In the genomic region with DNA sequence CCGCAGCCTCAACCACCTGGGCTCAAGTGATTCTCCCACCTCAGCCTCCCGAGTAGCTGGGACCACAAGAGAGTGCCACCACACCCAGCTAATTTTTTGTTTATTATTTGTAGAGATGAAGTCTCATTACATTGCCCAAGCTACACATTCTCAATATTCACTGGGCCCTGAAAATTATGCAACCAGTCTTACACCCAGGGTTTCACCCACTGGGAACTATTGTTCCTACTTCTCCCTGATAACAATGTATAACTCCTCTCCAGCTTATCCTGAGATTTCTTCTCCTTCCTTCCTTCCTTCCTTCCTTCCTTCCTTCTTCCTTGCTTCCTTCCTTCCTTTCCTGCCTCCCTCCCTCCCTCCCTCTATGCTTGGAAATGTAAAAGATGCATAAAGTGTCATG, we compare ENCODE assay signal across 36 cellular contexts. TPM values are rescaled to one million over a fixed set of nuclear protein-coding genes. Genes with fewer than 3 reads are reported as not detected.
"Had no signal": no experiment of that assay in that cellular context is flagged by ENCODE, and none has a peak within 500 bp of the region (broad histone marks: within the 10 kb centered on the region; RNA-seq: fewer than 3 reads in every experiment).

No MANE protein-coding gene starts in this region.

- DNase-seq: Kasumi-1, MG63, NCI-H1048, NCI-H1092 treated with DMSO at 0.1 percent for 48 hours, NCI-H1105 treated with DMSO at 0.1 percent for 48 hours, NCI-H1417, NCI-H1436, NCI-H146, NCI-H1694, NCI-H187, NCI-H1930, NCI-H2029 treated with DMSO at 0.1 percent for 48 hours, NCI-H2081 treated with DMSO at 0.1 percent for 48 hours, NCI-H2107, NCI-H2171, NCI-H226, NCI-H446 treated with DMSO at 0.1 percent for 48 hours, NCI-H510A, NCI-H524, NCI-H526, NCI-H69, NCI-H748 treated with DMSO at 0.1 percent for 48 hours, NCI-H82, PC-9, SHP77, SIG-M5, SJCRH30, SK-N-SH, SW 1271 had no signal

- H3K4me1 ChIP-seq: SJCRH30 had no signal

- H3K9ac ChIP-seq: SK-N-SH had no signal

- H3K27me3 ChIP-seq: MG63 had no signal

- H3K36me3 ChIP-seq: MG63, SJCRH30 had no signal

- ATAC-seq: Panc1, Right ventricle myocardium inferior had no signal

- H3K9me3 ChIP-seq: MG63, SJCRH30, SK-N-SH had no signal

- H3K4me3 ChIP-seq: MG63, PC-9, SJCRH30 had no signal

- H3K27ac ChIP-seq: PC-9, RWPE1, SJCRH30 had no signal

RNA-seq across cellular contexts. Expression of gene VSIG8, which starts 11.1 kb away (rescaled TPM):
- total RNA-seq: M059J, OCI-LY7, PC-9, Right ventricle myocardium inferior, RPMI7951, SJCRH30, SK-MEL-5 had no signal

RNA-seq across cellular contexts. Expression of gene SLAMF8, which starts 46.9 kb away (rescaled TPM):
- total RNA-seq: OCI-LY7, PC-9, SJCRH30, SK-MEL-5 had no signal
